25 cellular contexts compared by ENCODE assay signal in the genomic region with DNA sequence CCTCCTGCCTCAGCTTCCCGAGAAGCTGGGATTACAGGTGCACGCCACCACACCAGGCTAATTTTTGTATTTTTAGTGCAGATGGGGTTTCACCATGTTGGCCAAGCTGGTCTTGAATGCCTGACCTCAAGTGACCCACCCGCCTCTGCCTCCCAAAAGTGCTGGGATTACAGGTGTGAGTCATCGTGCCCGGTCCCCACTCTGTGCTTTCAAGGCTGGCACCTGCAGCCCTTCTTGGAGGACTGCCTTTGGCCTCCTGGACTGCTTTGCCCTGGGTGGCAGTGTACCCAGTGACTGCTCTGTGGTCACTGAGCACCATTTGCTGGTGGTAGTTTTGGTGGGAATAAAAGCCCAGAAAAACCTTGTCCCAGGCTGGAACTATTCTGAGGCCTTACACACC. TPM values are rescaled to one million over a fixed set of nuclear protein-coding genes. Genes with fewer than 3 reads are reported as not detected.
"Had no signal": no experiment of that assay in that cellular context is flagged by ENCODE, and none has a peak within 500 bp of the region (broad histone marks: within the 10 kb centered on the region; RNA-seq: fewer than 3 reads in every experiment).

No MANE protein-coding gene starts in this region.

- DNase-seq: colonic mucosa; cortex of kidney; dermis blood vessel endothelial cell; dorsolateral prefrontal cortex; effector CD8-positive, alpha-beta T cell; effector memory CD8-positive, alpha-beta T cell; endodermal cell; esophagus squamous epithelium; foreskin fibroblast; foreskin melanocyte; gastrocnemius medialis; glutamatergic neuron; head of caudate nucleus; heart right ventricle; hippocampal formation; left cardiac atrium; left lung; left ventricle myocardium superior; lower lobe of right lung; mesenchymal stem cell; mucosa of descending colon; naive B cell had no signal

- H3K27me3 ChIP-seq: colonic mucosa, dorsolateral prefrontal cortex, esophagus squamous epithelium, gastrocnemius medialis, heart right ventricle, left lung had no signal

- H3K27me3 Mint-ChIP-seq: effector memory CD8-positive, alpha-beta T cell; naive B cell had no signal

- H3K4me1 Mint-ChIP-seq: endodermal cell had no signal

- H3K4me1 ChIP-seq: colonic mucosa, gastrocnemius medialis had no signal

- H3K4me3 ChIP-seq: colonic mucosa, dorsolateral prefrontal cortex, esophagus squamous epithelium, gastrocnemius medialis, heart right ventricle, left lung, lower lobe of right lung, mucosa of descending colon had no signal

- H3K27ac Mint-ChIP-seq: endodermal cell, mesothelial cell of epicardium had no signal

- H3K9me3 ChIP-seq: colonic mucosa, esophagus squamous epithelium, gastrocnemius medialis, heart right ventricle, left lung, lower lobe of right lung, mucosa of descending colon had no signal

- H3K36me3 ChIP-seq: colonic mucosa had no signal

- H3K27ac ChIP-seq: colonic mucosa, dorsolateral prefrontal cortex, gastrocnemius medialis, heart right ventricle, left lung, lower lobe of right lung had no signal

- H3K9me3 Mint-ChIP-seq: effector memory CD8-positive, alpha-beta T cell; endodermal cell; mesothelial cell of epicardium; naive B cell had no signal

- H3K4me3 Mint-ChIP-seq: effector memory CD8-positive, alpha-beta T cell; endodermal cell; mesothelial cell of epicardium; naive B cell had no signal

- ATAC-seq: effector memory CD8-positive, alpha-beta T cell; esophagus mucosa; gastrocnemius medialis; heart right ventricle; left cardiac atrium; left lung; left ventricle myocardium superior; lower lobe of right lung; mucosa of descending colon had no signal

RNA-seq across cellular contexts. Expression of a gene that starts 20.8 kb away (rescaled TPM):
- total RNA-seq: mesothelial cell of epicardium, myocyte had no signal
